Comparison of ENCODE assay signal across 30 cellular contexts in the genomic region with DNA sequence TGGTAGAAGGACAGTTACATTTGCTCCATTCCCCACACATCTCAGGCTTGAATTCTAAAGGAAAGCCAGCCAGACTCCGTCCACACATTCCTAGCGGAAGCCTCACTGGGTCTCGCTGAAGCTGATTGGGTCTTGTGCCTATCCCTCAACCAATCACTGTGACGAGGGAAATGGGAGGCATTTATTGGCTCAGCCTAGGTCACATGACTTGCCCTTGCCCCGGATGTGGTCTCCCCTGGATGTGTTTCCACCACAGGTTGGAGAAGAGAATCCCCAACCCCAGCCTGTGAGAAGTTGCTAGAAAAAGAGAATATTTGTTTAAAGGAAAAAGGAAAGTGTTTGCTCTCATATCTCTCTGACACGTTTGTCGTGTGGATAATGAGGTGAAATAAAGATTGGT.
"Had no signal": no experiment of that assay in that cellular context is flagged by ENCODE, and none has a peak within 500 bp of the region (broad histone marks: within the 10 kb centered on the region; RNA-seq: fewer than 3 reads in every experiment).

No MANE protein-coding gene starts in this region.

- H3K4me3 Mint-ChIP-seq: activated B cell treated with CpG ODN at 0.5 μM for 24 hours; activated CD4-positive, alpha-beta T cell treated with anti-CD3 and anti-CD28 coated beads for 36 hours; activated CD8-positive, alpha-beta memory T cell treated with anti-CD3 and anti-CD28 coated beads, Interleukin-2, amount 10 ng/mL, durations not matched to agents 7 days and 5 days; activated CD8-positive, alpha-beta T cell treated with anti-CD3 and anti-CD28 coated beads, Interleukin-2, amount 10 ng/mL, durations not matched to agents 7 days and 5 days; activated naive CD4-positive, alpha-beta T cell treated with anti-CD3 and anti-CD28 coated beads, Interleukin-2, amount 50 U/mL, for 24 hours; activated naive CD8-positive, alpha-beta T cell treated with anti-CD3 and anti-CD28 coated beads, Interleukin-2, amount 50 U/mL, for 24 hours; dendritic cell treated with granulocyte-macrophage colony-stimulating factor and Interleukin-4, amounts not matched to agents 40 ng/mL and 50 ng/mL, for 4 days; endodermal cell; naive thymus-derived CD8-positive, alpha-beta T cell; neural crest cell had no signal

- H3K27ac Mint-ChIP-seq: activated B cell treated with CpG ODN at 0.5 μM for 24 hours; activated CD4-positive, alpha-beta T cell treated with anti-CD3 and anti-CD28 coated beads for 36 hours; activated CD8-positive, alpha-beta memory T cell treated with anti-CD3 and anti-CD28 coated beads, Interleukin-2, amount 10 ng/mL, durations not matched to agents 7 days and 5 days; activated CD8-positive, alpha-beta T cell treated with anti-CD3 and anti-CD28 coated beads, Interleukin-2, amount 10 ng/mL, durations not matched to agents 7 days and 5 days; activated naive CD4-positive, alpha-beta T cell treated with anti-CD3 and anti-CD28 coated beads, Interleukin-2, amount 50 U/mL, for 24 hours; activated T-helper 2 cell treated with anti-CD3 and anti-CD28 coated beads, Interferon-gamma antibody, Interleukin-2, Interleukin-4, amounts not matched to agents 10 μg/mL and 5 μg/mL and 100 μg/mL, durations not matched to agents 14 hours and 24 hours and 36 hours; dendritic cell treated with granulocyte-macrophage colony-stimulating factor and Interleukin-4, amounts not matched to agents 40 ng/mL and 50 ng/mL, for 4 days; endodermal cell; naive thymus-derived CD8-positive, alpha-beta T cell had no signal

- H3K9me3 ChIP-seq: breast epithelium, right atrium auricular region, transverse colon had no signal

- DNase-seq: activated B cell treated with CpG ODN at 0.5 μM for 24 hours; activated CD4-positive, alpha-beta T cell treated with anti-CD3 and anti-CD28 coated beads for 36 hours; activated CD8-positive, alpha-beta memory T cell treated with anti-CD3 and anti-CD28 coated beads, Interleukin-2, amount 10 ng/mL, durations not matched to agents 7 days and 5 days; activated CD8-positive, alpha-beta T cell treated with anti-CD3 and anti-CD28 coated beads, Interleukin-2, amount 10 ng/mL, durations not matched to agents 7 days and 5 days; activated naive CD8-positive, alpha-beta T cell treated with anti-CD3 and anti-CD28 coated beads, Interleukin-2, amount 50 U/mL, for 24 hours; activated T-cell treated with anti-CD3 and anti-CD28 coated beads, Interleukin-2, amount 50 U/mL, for 48 hours; amygdala; central memory CD4-positive, alpha-beta T cell; endodermal cell; islet precursor cell; left cardiac atrium; left ventricle myocardium superior; midbrain; naive thymus-derived CD8-positive, alpha-beta T cell; occipital lobe; stimulated activated CD4-positive, alpha-beta T cell treated with anti-CD3 and anti-CD28 coated beads, Interleukin-15, amount 100 ng/mL, for 24 hours; stimulated activated CD4-positive, alpha-beta T cell treated with anti-CD3 and anti-CD28 coated beads, Interleukin-2, amount 100 ng/mL, for 24 hours; stimulated activated naive CD4-positive, alpha-beta T cell; T-helper 2 cell; transverse colon had no signal

- FAIRE-seq: frontal cortex, urothelium cell line had no signal

- H3K36me3 ChIP-seq: breast epithelium, right atrium auricular region, transverse colon had no signal

- H3K27me3 ChIP-seq: breast epithelium, right atrium auricular region, transverse colon had no signal

- H3K9ac ChIP-seq: parathyroid adenoma had no signal

- ATAC-seq: activated CD4-positive, alpha-beta T cell treated with anti-CD3 and anti-CD28 coated beads for 36 hours; activated CD8-positive, alpha-beta memory T cell treated with anti-CD3 and anti-CD28 coated beads, Interleukin-2, amount 10 ng/mL, durations not matched to agents 7 days and 5 days; activated CD8-positive, alpha-beta T cell treated with anti-CD3 and anti-CD28 coated beads, Interleukin-2, amount 10 ng/mL, durations not matched to agents 7 days and 5 days; activated naive CD8-positive, alpha-beta T cell treated with anti-CD3 and anti-CD28 coated beads, Interleukin-2, amount 50 U/mL, for 24 hours; esophagus mucosa; left cardiac atrium; left ventricle myocardium superior; naive thymus-derived CD8-positive, alpha-beta T cell had no signal

- H3K4me3 ChIP-seq: breast epithelium, right atrium auricular region, transverse colon had no signal

- H2AFZ ChIP-seq: parathyroid adenoma had no signal

- H3K36me3 Mint-ChIP-seq: activated CD8-positive, alpha-beta memory T cell treated with anti-CD3 and anti-CD28 coated beads, Interleukin-2, amount 10 ng/mL, durations not matched to agents 7 days and 5 days; activated naive CD4-positive, alpha-beta T cell treated with anti-CD3 and anti-CD28 coated beads, Interleukin-2, amount 50 U/mL, for 24 hours; naive thymus-derived CD8-positive, alpha-beta T cell had no signal

- H3K79me2 ChIP-seq: parathyroid adenoma had no signal

- H3K4me1 Mint-ChIP-seq: activated B cell treated with CpG ODN at 0.5 μM for 24 hours; activated naive CD4-positive, alpha-beta T cell treated with anti-CD3 and anti-CD28 coated beads, Interleukin-2, amount 50 U/mL, for 24 hours had no signal

- H3K27ac ChIP-seq: breast epithelium, parathyroid adenoma, right atrium auricular region, transverse colon had no signal

- H3K4me1 ChIP-seq: breast epithelium, parathyroid adenoma, right atrium auricular region, transverse colon had no signal
